Comparison of ENCODE assay signal across 1 cellular context in the genomic region with DNA sequence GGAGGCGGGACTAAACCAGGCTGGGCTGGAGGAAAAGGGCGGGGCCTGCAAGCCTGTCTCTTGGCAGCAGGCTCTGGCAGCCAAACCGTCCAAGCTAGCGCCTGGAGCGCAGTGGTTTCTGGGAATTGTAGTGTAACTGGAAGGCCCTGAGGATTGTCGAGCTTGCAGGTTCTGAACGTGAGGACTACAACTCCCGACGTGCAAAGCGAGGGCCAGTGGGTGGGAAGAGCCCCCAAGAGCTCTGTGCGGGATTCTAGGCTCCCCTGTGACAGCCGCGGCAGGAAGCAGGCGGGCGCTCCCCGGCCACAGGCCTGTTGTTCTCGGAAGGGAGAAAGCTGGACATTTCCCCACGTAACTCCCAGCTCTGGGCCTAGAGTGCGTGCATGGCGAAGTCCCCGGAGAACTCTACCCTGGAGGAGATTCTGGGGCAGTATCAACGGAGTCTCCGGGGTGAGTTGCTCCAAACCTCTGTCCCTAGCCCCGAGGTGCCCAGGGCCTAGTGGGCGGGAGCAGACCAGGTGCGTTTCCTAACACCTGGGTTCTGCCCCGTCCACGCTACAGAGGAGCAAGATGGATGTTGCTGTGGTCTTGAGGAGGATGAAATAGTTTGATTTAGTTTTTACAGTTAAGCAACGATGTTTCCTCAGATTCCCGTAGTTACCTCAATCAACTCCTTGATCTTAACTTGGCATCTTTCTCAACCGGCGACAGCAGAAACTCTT.
A peak's percentile ranks its signal among the peaks of the same experiment; 100 is the strongest.
TF ChIP-seq lines count a peak whose summit lies in the region.

A gene (plus strand): TSS at position 251 of the 722 bp plus-strand sequence. CDS start 133 bp downstream, at position 384.

TF ChIP-seq in K562, 482 proteins besides CTCF, POLR2A, EP300 and RAD21 (continued from another document and continues in another):
- TF ChIP-seq, protein P1, sequence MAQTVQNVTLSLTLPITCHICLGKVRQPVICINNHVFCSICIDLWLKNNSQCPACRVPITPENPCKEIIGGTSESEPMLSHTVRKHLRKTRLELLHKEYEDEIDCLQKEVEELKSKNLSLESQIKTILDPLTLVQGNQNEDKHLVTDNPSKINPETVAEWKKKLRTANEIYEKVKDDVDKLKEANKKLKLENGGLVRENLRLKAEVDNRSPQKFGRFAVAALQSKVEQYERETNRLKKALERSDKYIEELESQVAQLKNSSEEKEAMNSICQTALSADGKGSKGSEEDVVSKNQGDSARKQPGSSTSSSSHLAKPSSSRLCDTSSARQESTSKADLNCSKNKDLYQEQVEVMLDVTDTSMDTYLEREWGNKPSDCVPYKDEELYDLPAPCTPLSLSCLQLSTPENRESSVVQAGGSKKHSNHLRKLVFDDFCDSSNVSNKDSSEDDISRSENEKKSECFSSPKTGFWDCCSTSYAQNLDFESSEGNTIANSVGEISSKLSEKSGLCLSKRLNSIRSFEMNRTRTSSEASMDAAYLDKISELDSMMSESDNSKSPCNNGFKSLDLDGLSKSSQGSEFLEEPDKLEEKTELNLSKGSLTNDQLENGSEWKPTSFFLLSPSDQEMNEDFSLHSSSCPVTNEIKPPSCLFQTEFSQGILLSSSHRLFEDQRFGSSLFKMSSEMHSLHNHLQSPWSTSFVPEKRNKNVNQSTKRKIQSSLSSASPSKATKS (CRISPR knock-in tag; IDR thresholded peaks at IDR 0.05) = no peak
- peak; percentile 86; the same call in 1 of the 2 replicates for TF ChIP-seq ZBTB7A (IDR thresholded peaks at IDR 0.05; ENCODE audit: borderline replicate concordance, control insufficient read depth, low read depth, low read length)
- no peak for TF ChIP-seq ADNP (tag; IDR thresholded peaks at IDR 0.05)
- TF ChIP-seq PTBP1 (IDR thresholded peaks at IDR 0.05; ENCODE audit: low read depth, low read length) = no peak
- TF ChIP-seq, protein P2, sequence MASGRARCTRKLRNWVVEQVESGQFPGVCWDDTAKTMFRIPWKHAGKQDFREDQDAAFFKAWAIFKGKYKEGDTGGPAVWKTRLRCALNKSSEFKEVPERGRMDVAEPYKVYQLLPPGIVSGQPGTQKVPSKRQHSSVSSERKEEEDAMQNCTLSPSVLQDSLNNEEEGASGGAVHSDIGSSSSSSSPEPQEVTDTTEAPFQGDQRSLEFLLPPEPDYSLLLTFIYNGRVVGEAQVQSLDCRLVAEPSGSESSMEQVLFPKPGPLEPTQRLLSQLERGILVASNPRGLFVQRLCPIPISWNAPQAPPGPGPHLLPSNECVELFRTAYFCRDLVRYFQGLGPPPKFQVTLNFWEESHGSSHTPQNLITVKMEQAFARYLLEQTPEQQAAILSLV (tag; IDR thresholded peaks at IDR 0.05) = no peak
- TF ChIP-seq SAP30 (IDR thresholded peaks at IDR 0.05; ENCODE audit: borderline replicate concordance, insufficient read depth, low read depth, low read length, poor library complexity, severe bottlenecking) = peak; percentile 78
- peak; percentile 78 for TF ChIP-seq ELF1 (tag; IDR thresholded peaks at IDR 0.05)
- TF ChIP-seq, protein P3, sequence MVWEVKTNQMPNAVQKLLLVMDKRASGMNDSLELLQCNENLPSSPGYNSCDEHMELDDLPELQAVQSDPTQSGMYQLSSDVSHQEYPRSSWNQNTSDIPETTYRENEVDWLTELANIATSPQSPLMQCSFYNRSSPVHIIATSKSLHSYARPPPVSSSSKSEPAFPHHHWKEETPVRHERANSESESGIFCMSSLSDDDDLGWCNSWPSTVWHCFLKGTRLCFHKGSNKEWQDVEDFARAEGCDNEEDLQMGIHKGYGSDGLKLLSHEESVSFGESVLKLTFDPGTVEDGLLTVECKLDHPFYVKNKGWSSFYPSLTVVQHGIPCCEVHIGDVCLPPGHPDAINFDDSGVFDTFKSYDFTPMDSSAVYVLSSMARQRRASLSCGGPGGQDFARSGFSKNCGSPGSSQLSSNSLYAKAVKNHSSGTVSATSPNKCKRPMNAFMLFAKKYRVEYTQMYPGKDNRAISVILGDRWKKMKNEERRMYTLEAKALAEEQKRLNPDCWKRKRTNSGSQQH (CRISPR knock-in tag; IDR thresholded peaks at IDR 0.05) = peak; percentile 52; the same call in 1 of the 2 replicates
- 0 out of 2 replicates have a peak, but pooled peaks have one; percentile 34 for TF ChIP-seq SMARCA4 (IDR thresholded peaks at IDR 0.05)
- no peak; the same call in 1 of the 2 replicates for TF ChIP-seq ZC3H11A (IDR thresholded peaks at IDR 0.05; ENCODE audit: low read depth, low read length)
- TF ChIP-seq, protein P4, sequence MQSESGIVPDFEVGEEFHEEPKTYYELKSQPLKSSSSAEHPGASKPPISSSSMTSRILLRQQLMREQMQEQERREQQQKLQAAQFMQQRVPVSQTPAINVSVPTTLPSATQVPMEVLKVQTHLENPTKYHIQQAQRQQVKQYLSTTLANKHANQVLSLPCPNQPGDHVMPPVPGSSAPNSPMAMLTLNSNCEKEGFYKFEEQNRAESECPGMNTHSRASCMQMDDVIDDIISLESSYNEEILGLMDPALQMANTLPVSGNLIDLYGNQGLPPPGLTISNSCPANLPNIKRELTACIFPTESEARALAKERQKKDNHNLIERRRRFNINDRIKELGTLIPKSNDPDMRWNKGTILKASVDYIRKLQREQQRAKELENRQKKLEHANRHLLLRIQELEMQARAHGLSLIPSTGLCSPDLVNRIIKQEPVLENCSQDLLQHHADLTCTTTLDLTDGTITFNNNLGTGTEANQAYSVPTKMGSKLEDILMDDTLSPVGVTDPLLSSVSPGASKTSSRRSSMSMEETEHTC (IDR thresholded peaks at IDR 0.05) = no peak
- TF ChIP-seq ZNF23 (CRISPR knock-in tag; IDR thresholded peaks at IDR 0.05) = no peak
- TF ChIP-seq IFI16 (CRISPR knock-in tag; IDR thresholded peaks at IDR 0.05) = no peak
- TF ChIP-seq, protein P5, sequence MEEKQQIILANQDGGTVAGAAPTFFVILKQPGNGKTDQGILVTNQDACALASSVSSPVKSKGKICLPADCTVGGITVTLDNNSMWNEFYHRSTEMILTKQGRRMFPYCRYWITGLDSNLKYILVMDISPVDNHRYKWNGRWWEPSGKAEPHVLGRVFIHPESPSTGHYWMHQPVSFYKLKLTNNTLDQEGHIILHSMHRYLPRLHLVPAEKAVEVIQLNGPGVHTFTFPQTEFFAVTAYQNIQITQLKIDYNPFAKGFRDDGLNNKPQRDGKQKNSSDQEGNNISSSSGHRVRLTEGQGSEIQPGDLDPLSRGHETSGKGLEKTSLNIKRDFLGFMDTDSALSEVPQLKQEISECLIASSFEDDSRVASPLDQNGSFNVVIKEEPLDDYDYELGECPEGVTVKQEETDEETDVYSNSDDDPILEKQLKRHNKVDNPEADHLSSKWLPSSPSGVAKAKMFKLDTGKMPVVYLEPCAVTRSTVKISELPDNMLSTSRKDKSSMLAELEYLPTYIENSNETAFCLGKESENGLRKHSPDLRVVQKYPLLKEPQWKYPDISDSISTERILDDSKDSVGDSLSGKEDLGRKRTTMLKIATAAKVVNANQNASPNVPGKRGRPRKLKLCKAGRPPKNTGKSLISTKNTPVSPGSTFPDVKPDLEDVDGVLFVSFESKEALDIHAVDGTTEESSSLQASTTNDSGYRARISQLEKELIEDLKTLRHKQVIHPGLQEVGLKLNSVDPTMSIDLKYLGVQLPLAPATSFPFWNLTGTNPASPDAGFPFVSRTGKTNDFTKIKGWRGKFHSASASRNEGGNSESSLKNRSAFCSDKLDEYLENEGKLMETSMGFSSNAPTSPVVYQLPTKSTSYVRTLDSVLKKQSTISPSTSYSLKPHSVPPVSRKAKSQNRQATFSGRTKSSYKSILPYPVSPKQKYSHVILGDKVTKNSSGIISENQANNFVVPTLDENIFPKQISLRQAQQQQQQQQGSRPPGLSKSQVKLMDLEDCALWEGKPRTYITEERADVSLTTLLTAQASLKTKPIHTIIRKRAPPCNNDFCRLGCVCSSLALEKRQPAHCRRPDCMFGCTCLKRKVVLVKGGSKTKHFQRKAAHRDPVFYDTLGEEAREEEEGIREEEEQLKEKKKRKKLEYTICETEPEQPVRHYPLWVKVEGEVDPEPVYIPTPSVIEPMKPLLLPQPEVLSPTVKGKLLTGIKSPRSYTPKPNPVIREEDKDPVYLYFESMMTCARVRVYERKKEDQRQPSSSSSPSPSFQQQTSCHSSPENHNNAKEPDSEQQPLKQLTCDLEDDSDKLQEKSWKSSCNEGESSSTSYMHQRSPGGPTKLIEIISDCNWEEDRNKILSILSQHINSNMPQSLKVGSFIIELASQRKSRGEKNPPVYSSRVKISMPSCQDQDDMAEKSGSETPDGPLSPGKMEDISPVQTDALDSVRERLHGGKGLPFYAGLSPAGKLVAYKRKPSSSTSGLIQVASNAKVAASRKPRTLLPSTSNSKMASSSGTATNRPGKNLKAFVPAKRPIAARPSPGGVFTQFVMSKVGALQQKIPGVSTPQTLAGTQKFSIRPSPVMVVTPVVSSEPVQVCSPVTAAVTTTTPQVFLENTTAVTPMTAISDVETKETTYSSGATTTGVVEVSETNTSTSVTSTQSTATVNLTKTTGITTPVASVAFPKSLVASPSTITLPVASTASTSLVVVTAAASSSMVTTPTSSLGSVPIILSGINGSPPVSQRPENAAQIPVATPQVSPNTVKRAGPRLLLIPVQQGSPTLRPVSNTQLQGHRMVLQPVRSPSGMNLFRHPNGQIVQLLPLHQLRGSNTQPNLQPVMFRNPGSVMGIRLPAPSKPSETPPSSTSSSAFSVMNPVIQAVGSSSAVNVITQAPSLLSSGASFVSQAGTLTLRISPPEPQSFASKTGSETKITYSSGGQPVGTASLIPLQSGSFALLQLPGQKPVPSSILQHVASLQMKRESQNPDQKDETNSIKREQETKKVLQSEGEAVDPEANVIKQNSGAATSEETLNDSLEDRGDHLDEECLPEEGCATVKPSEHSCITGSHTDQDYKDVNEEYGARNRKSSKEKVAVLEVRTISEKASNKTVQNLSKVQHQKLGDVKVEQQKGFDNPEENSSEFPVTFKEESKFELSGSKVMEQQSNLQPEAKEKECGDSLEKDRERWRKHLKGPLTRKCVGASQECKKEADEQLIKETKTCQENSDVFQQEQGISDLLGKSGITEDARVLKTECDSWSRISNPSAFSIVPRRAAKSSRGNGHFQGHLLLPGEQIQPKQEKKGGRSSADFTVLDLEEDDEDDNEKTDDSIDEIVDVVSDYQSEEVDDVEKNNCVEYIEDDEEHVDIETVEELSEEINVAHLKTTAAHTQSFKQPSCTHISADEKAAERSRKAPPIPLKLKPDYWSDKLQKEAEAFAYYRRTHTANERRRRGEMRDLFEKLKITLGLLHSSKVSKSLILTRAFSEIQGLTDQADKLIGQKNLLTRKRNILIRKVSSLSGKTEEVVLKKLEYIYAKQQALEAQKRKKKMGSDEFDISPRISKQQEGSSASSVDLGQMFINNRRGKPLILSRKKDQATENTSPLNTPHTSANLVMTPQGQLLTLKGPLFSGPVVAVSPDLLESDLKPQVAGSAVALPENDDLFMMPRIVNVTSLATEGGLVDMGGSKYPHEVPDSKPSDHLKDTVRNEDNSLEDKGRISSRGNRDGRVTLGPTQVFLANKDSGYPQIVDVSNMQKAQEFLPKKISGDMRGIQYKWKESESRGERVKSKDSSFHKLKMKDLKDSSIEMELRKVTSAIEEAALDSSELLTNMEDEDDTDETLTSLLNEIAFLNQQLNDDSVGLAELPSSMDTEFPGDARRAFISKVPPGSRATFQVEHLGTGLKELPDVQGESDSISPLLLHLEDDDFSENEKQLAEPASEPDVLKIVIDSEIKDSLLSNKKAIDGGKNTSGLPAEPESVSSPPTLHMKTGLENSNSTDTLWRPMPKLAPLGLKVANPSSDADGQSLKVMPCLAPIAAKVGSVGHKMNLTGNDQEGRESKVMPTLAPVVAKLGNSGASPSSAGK (IDR thresholded peaks at IDR 0.05) = peak; percentile 82
- TF ChIP-seq E2F3 (CRISPR knock-in tag; IDR thresholded peaks at IDR 0.05) = peak; percentile 87
- peak; percentile 5; the same call in 1 of the 2 replicates for TF ChIP-seq SPI1 (IDR thresholded peaks at IDR 0.05; ENCODE audit: borderline replicate concordance, low read depth, low read length)
- TF ChIP-seq MYNN (IDR thresholded peaks at IDR 0.05) = peak; percentile 57; the same call in 1 of the 2 replicates
- TF ChIP-seq MYNN (CRISPR knock-in tag; IDR thresholded peaks at IDR 0.05) = no peak
- peak; percentile 32 for TF ChIP-seq TAF9B (IDR thresholded peaks at IDR 0.05; ENCODE audit: partially characterized antibody)
- 0 out of 2 replicates have a peak, but pooled peaks have one; percentile 33 for TF ChIP-seq ZNF165 (CRISPR knock-in tag; IDR thresholded peaks at IDR 0.05; ENCODE audit: borderline replicate concordance)
- peak; percentile 82 for TF ChIP-seq CXXC5 (CRISPR knock-in tag; IDR thresholded peaks at IDR 0.05)
- TF ChIP-seq ZFP30 (CRISPR knock-in tag; IDR thresholded peaks at IDR 0.05; ENCODE audit: borderline replicate concordance) = no peak
- no peak for TF ChIP-seq ZNF212 (CRISPR knock-in tag; IDR thresholded peaks at IDR 0.05)
- TF ChIP-seq, protein P6, sequence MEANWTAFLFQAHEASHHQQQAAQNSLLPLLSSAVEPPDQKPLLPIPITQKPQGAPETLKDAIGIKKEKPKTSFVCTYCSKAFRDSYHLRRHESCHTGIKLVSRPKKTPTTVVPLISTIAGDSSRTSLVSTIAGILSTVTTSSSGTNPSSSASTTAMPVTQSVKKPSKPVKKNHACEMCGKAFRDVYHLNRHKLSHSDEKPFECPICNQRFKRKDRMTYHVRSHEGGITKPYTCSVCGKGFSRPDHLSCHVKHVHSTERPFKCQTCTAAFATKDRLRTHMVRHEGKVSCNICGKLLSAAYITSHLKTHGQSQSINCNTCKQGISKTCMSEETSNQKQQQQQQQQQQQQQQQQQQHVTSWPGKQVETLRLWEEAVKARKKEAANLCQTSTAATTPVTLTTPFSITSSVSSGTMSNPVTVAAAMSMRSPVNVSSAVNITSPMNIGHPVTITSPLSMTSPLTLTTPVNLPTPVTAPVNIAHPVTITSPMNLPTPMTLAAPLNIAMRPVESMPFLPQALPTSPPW (CRISPR knock-in tag; IDR thresholded peaks at IDR 0.05) = peak; percentile 92
- peak; percentile 29; the same call in 1 of the 2 replicates for TF ChIP-seq HIVEP1 (CRISPR knock-in tag; IDR thresholded peaks at IDR 0.05)
- TF ChIP-seq MTA1 (IDR thresholded peaks at IDR 0.05; ENCODE audit: borderline replicate concordance) = no peak
- peak; percentile 89 for TF ChIP-seq C11orf30 (IDR thresholded peaks at IDR 0.05; ENCODE audit: low read depth)
- peak in 1 of 2 experiments; percentile 61; a peak in 2 of 4 replicates for TF ChIP-seq TEAD1 (CRISPR knock-in tag; IDR thresholded peaks at IDR 0.05)
- TF ChIP-seq BRD9 (IDR thresholded peaks at IDR 0.05; ENCODE audit: low read depth, partially characterized antibody) = peak; percentile 19
- TF ChIP-seq NCOR1 (IDR thresholded peaks at IDR 0.05) = no peak
- no peak for TF ChIP-seq ARNT (IDR thresholded peaks at IDR 0.05)
- no peak; the same call in 1 of the 2 replicates for TF ChIP-seq RB1 (IDR thresholded peaks at IDR 0.05; ENCODE audit: low read depth)
- TF ChIP-seq, protein P7, sequence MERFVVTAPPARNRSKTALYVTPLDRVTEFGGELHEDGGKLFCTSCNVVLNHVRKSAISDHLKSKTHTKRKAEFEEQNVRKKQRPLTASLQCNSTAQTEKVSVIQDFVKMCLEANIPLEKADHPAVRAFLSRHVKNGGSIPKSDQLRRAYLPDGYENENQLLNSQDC (CRISPR knock-in tag; IDR thresholded peaks at IDR 0.05) = 0 out of 2 replicates have a peak, but pooled peaks have one; percentile 13
- TF ChIP-seq, protein P8, sequence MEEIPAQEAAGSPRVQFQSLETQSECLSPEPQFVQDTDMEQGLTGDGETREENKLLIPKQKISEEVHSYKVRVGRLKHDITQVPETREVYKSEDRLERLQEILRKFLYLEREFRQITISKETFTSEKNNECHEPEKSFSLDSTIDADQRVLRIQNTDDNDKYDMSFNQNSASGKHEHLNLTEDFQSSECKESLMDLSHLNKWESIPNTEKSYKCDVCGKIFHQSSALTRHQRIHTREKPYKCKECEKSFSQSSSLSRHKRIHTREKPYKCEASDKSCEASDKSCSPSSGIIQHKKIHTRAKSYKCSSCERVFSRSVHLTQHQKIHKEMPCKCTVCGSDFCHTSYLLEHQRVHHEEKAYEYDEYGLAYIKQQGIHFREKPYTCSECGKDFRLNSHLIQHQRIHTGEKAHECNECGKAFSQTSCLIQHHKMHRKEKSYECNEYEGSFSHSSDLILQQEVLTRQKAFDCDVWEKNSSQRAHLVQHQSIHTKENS (CRISPR knock-in tag; IDR thresholded peaks at IDR 0.05) = peak; percentile 24; the same call in 1 of the 2 replicates
- TF ChIP-seq MTF1 (CRISPR knock-in tag; IDR thresholded peaks at IDR 0.05; ENCODE audit: borderline replicate concordance) = no peak
- no peak for TF ChIP-seq YBX1 (IDR thresholded peaks at IDR 0.05)
